ENCODE assay signal across 8 cellular contexts in the genomic region with DNA sequence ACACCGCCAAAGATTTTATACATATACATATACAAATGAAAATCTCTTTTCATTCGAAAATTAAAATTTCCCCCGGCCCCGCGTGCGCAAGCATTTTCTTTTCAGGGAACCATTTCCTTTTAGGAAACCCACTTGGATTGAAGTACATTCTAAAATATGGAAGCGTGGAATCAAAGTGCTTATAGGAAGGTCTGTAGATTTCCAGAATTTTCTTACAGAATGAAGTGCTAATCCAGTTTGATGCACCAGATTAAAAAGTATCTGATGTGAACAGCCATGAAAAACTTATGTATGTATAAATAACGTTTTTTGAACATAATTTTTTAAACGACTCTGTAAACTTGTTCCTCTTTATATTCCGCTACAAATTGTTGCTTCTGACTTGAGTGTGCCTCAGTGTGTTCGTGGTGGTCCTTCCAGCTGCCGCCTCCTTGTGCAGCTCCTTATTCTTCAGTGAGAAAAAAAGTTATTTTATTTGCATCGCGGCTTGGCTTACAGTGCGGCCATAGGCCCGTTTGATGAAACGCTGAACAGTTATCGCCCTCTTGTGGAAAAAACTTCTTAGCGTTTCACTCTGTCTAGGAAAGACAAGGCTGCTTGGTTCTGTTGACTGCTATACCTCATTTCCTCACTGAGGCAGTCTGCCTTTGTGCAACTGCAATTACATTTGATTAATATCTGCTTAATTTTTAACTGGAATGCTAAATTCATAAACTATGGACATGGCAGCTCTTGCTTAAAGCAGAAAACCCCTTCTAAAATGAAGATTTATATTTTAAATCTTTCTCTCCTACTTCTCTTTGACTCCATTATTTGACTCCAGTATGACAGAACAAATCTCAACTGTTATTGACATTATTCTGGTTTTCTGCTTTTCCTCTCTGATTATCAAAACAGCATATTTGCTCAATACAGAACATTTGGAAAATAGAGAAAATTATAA. TPM values are rescaled to one million over a fixed set of nuclear protein-coding genes. Genes with fewer than 3 reads are reported as not detected.
DNase-seq lines count a peak whose midpoint lies in the region; ATAC-seq and TF ChIP-seq lines count a peak whose summit lies in the region.

No MANE protein-coding gene starts in this region.

- H3K36me3 Mint-ChIP-seq in activated T-helper 1 cell treated with anti-CD3 and anti-CD28 coated beads, Interleukin-12 subunit alpha, Interleukin-12 subunit beta, Interleukin-2, Interleukin-4 antibody, amounts not matched to agents 30 ng/mL and 10 ng/mL and 1 ng/mL, durations not matched to agents 14 hours and 24 hours and 36 hours (ENCODE audit: low read depth), result no peaks in the 10 kb centered on the region

- no peak for TF ChIP-seq POLR2A in spleen (IDR thresholded peaks at IDR 0.05)

- intact Hi-C loops in activated T-helper 1 cell treated with anti-CD3 and anti-CD28 coated beads, Interleukin-12 subunit alpha, Interleukin-12 subunit beta, Interleukin-2, Interleukin-4 antibody, amounts not matched to agents 30 ng/mL and 10 ng/mL and 1 ng/mL, durations not matched to agents 14 hours and 24 hours and 36 hours (cut with micrococcal nuclease), result no loop called here
- intact Hi-C loops in left ventricle myocardium inferior (cut with micrococcal nuclease) (loop anchor here (10.0 kb wide), 1 partner anchor 859 kb away; no protein-coding TSS in a partner anchor), spleen (cut with DNase I; ENCODE audit: low total_unique reads) (loop anchor here (10.0 kb wide), 1 partner anchor 859 kb away; no protein-coding TSS in a partner anchor)

- ATAC-seq in HG03159 (IDR thresholded peaks at IDR 0.05; ENCODE audit: unreplicated experiment), result peak; percentile 82

- H3K4me1 Mint-ChIP-seq in activated T-helper 1 cell treated with anti-CD3 and anti-CD28 coated beads, Interleukin-12 subunit alpha, Interleukin-12 subunit beta, Interleukin-2, Interleukin-4 antibody, amounts not matched to agents 30 ng/mL and 10 ng/mL and 1 ng/mL, durations not matched to agents 14 hours and 24 hours and 36 hours (ENCODE audit: low read depth), result peaks cover 5% of the 10 kb centered on the region

- H3K4me1 ChIP-seq in left ventricle myocardium inferior (peaks cover 20% of the 10 kb centered on the region), spleen (peaks cover 1 to 19% (median 12%) of the 10 kb centered on the region in 6 donors)

- no peaks in the 10 kb centered on the region for H3K36me3 ChIP-seq in left ventricle myocardium inferior
- no peaks in the 10 kb centered on the region for H3K36me3 ChIP-seq in spleen

- H3K27ac Mint-ChIP-seq in activated T-helper 1 cell treated with anti-CD3 and anti-CD28 coated beads, Interleukin-12 subunit alpha, Interleukin-12 subunit beta, Interleukin-2, Interleukin-4 antibody, amounts not matched to agents 30 ng/mL and 10 ng/mL and 1 ng/mL, durations not matched to agents 14 hours and 24 hours and 36 hours, result peak overlapping the region; percentile 46

- H3K27ac ChIP-seq in left ventricle myocardium inferior (replicated peaks), result no peak overlapping the region
- H3K27ac ChIP-seq in spleen, result no peak overlapping the region

- H3K4me3 Mint-ChIP-seq in activated T-helper 1 cell treated with anti-CD3 and anti-CD28 coated beads, Interleukin-12 subunit alpha, Interleukin-12 subunit beta, Interleukin-2, Interleukin-4 antibody, amounts not matched to agents 30 ng/mL and 10 ng/mL and 1 ng/mL, durations not matched to agents 14 hours and 24 hours and 36 hours, result no peak overlapping the region

- 6 to 9% (median 8%) methylated on average over 19 of the region's 19 CpGs for WGBS in spleen, 5 donors

- DNase-seq in DMS 273 (lab: John Stamatoyannopoulos, UW; ENCODE audit: unreplicated experiment), result peak; percentile 83
- peak; percentile 35 for DNase-seq in GM19238 (ENCODE audit: insufficient read length, low spot score)
- peak; percentile 73 for DNase-seq in NCI-H2227 (lab: John Stamatoyannopoulos, UW; ENCODE audit: unreplicated experiment)
- DNase-seq in activated T-helper 1 cell treated with anti-CD3 and anti-CD28 coated beads, Interleukin-12 subunit alpha, Interleukin-12 subunit beta, Interleukin-2, Interleukin-4 antibody, amounts not matched to agents 30 ng/mL and 10 ng/mL and 1 ng/mL, durations not matched to agents 14 hours and 24 hours and 36 hours (ENCODE audit: low spot score), result no peak
- no peak for DNase-seq in left ventricle myocardium inferior
- no peak for DNase-seq in spleen
- no peak for DNase-seq in 8988T

- H3K27me3 ChIP-seq in left ventricle myocardium inferior (ENCODE audit: low read depth) (peaks cover 100% of the 10 kb centered on the region), spleen (replicated peaks in 1 of 7) (peaks cover 5 to 100% (median 91%) of the 10 kb centered on the region in 7 donors)

- peak; percentile 69 for TF ChIP-seq CTCF in left ventricle myocardium inferior (IDR thresholded peaks at IDR 0.05; ENCODE audit: borderline replicate concordance)
- TF ChIP-seq CTCF in spleen (IDR thresholded peaks at IDR 0.05 in 8 of 11, conservative IDR thresholded peaks at IDR 0.05 in 3 of 11), result peak in 8 of 11 experiments; percentile 28 to 56 (median 42)

- H3K27me3 Mint-ChIP-seq in activated T-helper 1 cell treated with anti-CD3 and anti-CD28 coated beads, Interleukin-12 subunit alpha, Interleukin-12 subunit beta, Interleukin-2, Interleukin-4 antibody, amounts not matched to agents 30 ng/mL and 10 ng/mL and 1 ng/mL, durations not matched to agents 14 hours and 24 hours and 36 hours (ENCODE audit: insufficient read depth), result peaks cover 65% of the 10 kb centered on the region

- peaks cover 13% of the 10 kb centered on the region for H3K9me3 Mint-ChIP-seq in activated T-helper 1 cell treated with anti-CD3 and anti-CD28 coated beads, Interleukin-12 subunit alpha, Interleukin-12 subunit beta, Interleukin-2, Interleukin-4 antibody, amounts not matched to agents 30 ng/mL and 10 ng/mL and 1 ng/mL, durations not matched to agents 14 hours and 24 hours and 36 hours

- H3K9me3 ChIP-seq in left ventricle myocardium inferior (replicated peaks), result no peaks in the 10 kb centered on the region
- H3K9me3 ChIP-seq in spleen, result peaks cover 0 to 8% (median 0%) of the 10 kb centered on the region in 8 donors

- no peak overlapping the region for H3K4me3 ChIP-seq in left ventricle myocardium inferior
- no peak overlapping the region for H3K4me3 ChIP-seq in spleen

RNA-seq across cellular contexts. Expression of gene NKX6-1, which starts 4.7 kb away (rescaled TPM):
- not detected in 2 replicates for total RNA-seq in activated T-helper 1 cell treated with anti-CD3 and anti-CD28 coated beads, Interleukin-12 subunit alpha, Interleukin-12 subunit beta, Interleukin-2, Interleukin-4 antibody, amounts not matched to agents 30 ng/mL and 10 ng/mL and 1 ng/mL, durations not matched to agents 14 hours and 24 hours and 36 hours
- total RNA-seq in left ventricle myocardium inferior, result not detected
- total RNA-seq in spleen, result not detected
- polyA plus RNA-seq in spleen, result not detected

Comparison
In these comparisons a context has a peak if more than half of its experiments do, and no peak if none do; other contexts are left out.
1. DNase-seq: peak in DMS 273 (single experiment), GM19238 (single experiment) and NCI-H2227 (single experiment); none in activated T-helper 1 cell treated with anti-CD3 and anti-CD28 coated beads, Interleukin-12 subunit alpha, Interleukin-12 subunit beta, Interleukin-2, Interleukin-4 antibody, amounts not matched to agents 30 ng/mL and 10 ng/mL and 1 ng/mL, durations not matched to agents 14 hours and 24 hours and 36 hours (single experiment), left ventricle myocardium inferior (single experiment), spleen (single experiment) and 8988T (single experiment).